Comparison of ENCODE assay signal across 37 cellular contexts in genomic region chr2:212180684-212181083, GRCh38.
"Had no signal": no experiment of that assay in that cellular context is flagged by ENCODE, and none has a peak within 500 bp of the region (broad histone marks: within the 10 kb centered on the region; RNA-seq: fewer than 3 reads in every experiment).

No MANE protein-coding gene starts in this region.

- H3K27me3 Mint-ChIP-seq: activated B cell treated with CpG ODN at 0.5 μM for 24 hours; activated CD4-positive, alpha-beta memory T cell treated with anti-CD3 and anti-CD28 coated beads for 36 hours; activated CD4-positive, alpha-beta T cell treated with anti-CD3 and anti-CD28 coated beads, Interleukin-2, amount 10 ng/mL, durations not matched to agents 24 days and 14 days; activated CD8-positive, alpha-beta T cell treated with anti-CD3 and anti-CD28 coated beads for 36 hours; activated naive CD4-positive, alpha-beta T cell treated with anti-CD3 and anti-CD28 coated beads, Interleukin-2, amount 10 ng/mL, durations not matched to agents 7 days and 5 days; activated naive CD4-positive, alpha-beta T cell treated with anti-CD3 and anti-CD28 coated beads, Interleukin-2, amount 50 U/mL, for 24 hours; activated naive CD8-positive, alpha-beta T cell; activated naive CD8-positive, alpha-beta T cell treated with anti-CD3 and anti-CD28 coated beads, Interleukin-2, amount 10 ng/mL, durations not matched to agents 7 days and 5 days; activated naive CD8-positive, alpha-beta T cell treated with anti-CD3 and anti-CD28 coated beads, Interleukin-2, amount 50 U/mL, for 24 hours; activated T-helper 17 cell treated with anti-CD3 and anti-CD28 coated beads, Interleukin-2, amount 50 U/mL, for 72 hours had no signal

- H3K27ac Mint-ChIP-seq: activated B cell treated with CpG ODN at 0.5 μM for 24 hours; activated CD4-positive, alpha-beta memory T cell treated with anti-CD3 and anti-CD28 coated beads for 36 hours; activated CD4-positive, alpha-beta T cell treated with anti-CD3 and anti-CD28 coated beads, Interleukin-2, amount 10 ng/mL, durations not matched to agents 24 days and 14 days; activated CD8-positive, alpha-beta T cell treated with anti-CD3 and anti-CD28 coated beads for 36 hours; activated naive CD4-positive, alpha-beta T cell treated with anti-CD3 and anti-CD28 coated beads, Interleukin-2, amount 10 ng/mL, durations not matched to agents 7 days and 5 days; activated naive CD4-positive, alpha-beta T cell treated with anti-CD3 and anti-CD28 coated beads, Interleukin-2, amount 50 U/mL, for 24 hours; activated naive CD8-positive, alpha-beta T cell; activated naive CD8-positive, alpha-beta T cell treated with anti-CD3 and anti-CD28 coated beads, Interleukin-2, amount 10 ng/mL, durations not matched to agents 7 days and 5 days; activated naive CD8-positive, alpha-beta T cell treated with anti-CD3 and anti-CD28 coated beads, Interleukin-2, amount 50 U/mL, for 24 hours; activated T-cell treated with anti-CD3 and anti-CD28 coated beads, Interleukin-2, amount 50 U/mL, for 72 hours; activated T-helper 1 cell treated with anti-CD3 and anti-CD28 coated beads, Interleukin-12 subunit alpha, Interleukin-12 subunit beta, Interleukin-2, Interleukin-4 antibody, amounts not matched to agents 30 ng/mL and 10 ng/mL and 1 ng/mL, durations not matched to agents 14 hours and 24 hours and 36 hours; activated T-helper 17 cell treated with anti-CD3 and anti-CD28 coated beads, Interleukin-2, amount 50 U/mL, for 72 hours; T-helper 1 cell treated with Interleukin-12 subunit alpha and Interleukin-12 subunit beta and Interleukin-4 antibody, amounts not matched to agents 30 μg/mL and 1 μg/mL, for 36 hours; T-helper 2 cell treated with Interferon-gamma antibody and Interleukin-4, amounts not matched to agents 5 μg/mL and 100 μg/mL, for 36 hours had no signal

- H3K36me3 ChIP-seq: ascending aorta, brain microvascular endothelial cell, breast epithelium had no signal

- H3K4me1 ChIP-seq: ascending aorta, body of pancreas, breast epithelium had no signal

- H3K9me3 ChIP-seq: ascending aorta, body of pancreas, breast epithelium had no signal

- H3K27me3 ChIP-seq: ascending aorta, body of pancreas, brain microvascular endothelial cell, breast epithelium had no signal

- H3K4me1 Mint-ChIP-seq: activated B cell treated with CpG ODN at 0.5 μM for 24 hours; activated CD4-positive, alpha-beta T cell treated with anti-CD3 and anti-CD28 coated beads, Interleukin-2, amount 10 ng/mL, durations not matched to agents 24 days and 14 days; activated naive CD4-positive, alpha-beta T cell treated with anti-CD3 and anti-CD28 coated beads, Interleukin-2, amount 10 ng/mL, durations not matched to agents 7 days and 5 days; activated naive CD4-positive, alpha-beta T cell treated with anti-CD3 and anti-CD28 coated beads, Interleukin-2, amount 50 U/mL, for 24 hours; activated naive CD8-positive, alpha-beta T cell treated with anti-CD3 and anti-CD28 coated beads, Interleukin-2, amount 10 ng/mL, durations not matched to agents 7 days and 5 days; activated naive CD8-positive, alpha-beta T cell treated with anti-CD3 and anti-CD28 coated beads, Interleukin-2, amount 50 U/mL, for 24 hours; activated T-helper 17 cell treated with anti-CD3 and anti-CD28 coated beads, Interleukin-2, amount 50 U/mL, for 72 hours had no signal

- H3K9me3 Mint-ChIP-seq: activated B cell treated with CpG ODN at 0.5 μM for 24 hours; activated CD4-positive, alpha-beta memory T cell treated with anti-CD3 and anti-CD28 coated beads for 36 hours; activated CD4-positive, alpha-beta T cell treated with anti-CD3 and anti-CD28 coated beads, Interleukin-2, amount 10 ng/mL, durations not matched to agents 24 days and 14 days; activated CD8-positive, alpha-beta T cell treated with anti-CD3 and anti-CD28 coated beads for 36 hours; activated naive CD4-positive, alpha-beta T cell treated with anti-CD3 and anti-CD28 coated beads, Interleukin-2, amount 10 ng/mL, durations not matched to agents 7 days and 5 days; activated naive CD4-positive, alpha-beta T cell treated with anti-CD3 and anti-CD28 coated beads, Interleukin-2, amount 50 U/mL, for 24 hours; activated naive CD8-positive, alpha-beta T cell treated with anti-CD3 and anti-CD28 coated beads, Interleukin-2, amount 10 ng/mL, durations not matched to agents 7 days and 5 days; activated naive CD8-positive, alpha-beta T cell treated with anti-CD3 and anti-CD28 coated beads, Interleukin-2, amount 50 U/mL, for 24 hours; activated T-cell treated with anti-CD3 and anti-CD28 coated beads, Interleukin-2, amount 50 U/mL, for 4 hours; activated T-helper 1 cell treated with anti-CD3 and anti-CD28 coated beads, Interleukin-12 subunit alpha, Interleukin-12 subunit beta, Interleukin-2, Interleukin-4 antibody, amounts not matched to agents 30 ng/mL and 10 ng/mL and 1 ng/mL, durations not matched to agents 14 hours and 24 hours and 36 hours; activated T-helper 17 cell treated with anti-CD3 and anti-CD28 coated beads, Interleukin-2, amount 50 U/mL, for 72 hours; T-helper 1 cell treated with Interleukin-12 subunit alpha and Interleukin-12 subunit beta and Interleukin-4 antibody, amounts not matched to agents 30 μg/mL and 1 μg/mL, for 36 hours; T-helper 2 cell treated with Interferon-gamma antibody and Interleukin-4, amounts not matched to agents 5 μg/mL and 100 μg/mL, for 36 hours had no signal

- H3K27ac ChIP-seq: ascending aorta, body of pancreas, brain microvascular endothelial cell, breast epithelium, VCaP had no signal

- H3K36me3 Mint-ChIP-seq: activated CD4-positive, alpha-beta memory T cell treated with anti-CD3 and anti-CD28 coated beads for 36 hours; activated naive CD4-positive, alpha-beta T cell treated with anti-CD3 and anti-CD28 coated beads, Interleukin-2, amount 10 ng/mL, durations not matched to agents 7 days and 5 days; activated naive CD4-positive, alpha-beta T cell treated with anti-CD3 and anti-CD28 coated beads, Interleukin-2, amount 50 U/mL, for 24 hours; activated naive CD8-positive, alpha-beta T cell; activated naive CD8-positive, alpha-beta T cell treated with anti-CD3 and anti-CD28 coated beads, Interleukin-2, amount 10 ng/mL, durations not matched to agents 7 days and 5 days had no signal

- H3K4me3 ChIP-seq: ascending aorta, body of pancreas, breast epithelium had no signal

- H3K4me3 Mint-ChIP-seq: activated B cell treated with CpG ODN at 0.5 μM for 24 hours; activated CD4-positive, alpha-beta memory T cell treated with anti-CD3 and anti-CD28 coated beads for 36 hours; activated CD4-positive, alpha-beta T cell treated with anti-CD3 and anti-CD28 coated beads, Interleukin-2, amount 10 ng/mL, durations not matched to agents 24 days and 14 days; activated CD8-positive, alpha-beta T cell treated with anti-CD3 and anti-CD28 coated beads for 36 hours; activated naive CD4-positive, alpha-beta T cell treated with anti-CD3 and anti-CD28 coated beads, Interleukin-2, amount 10 ng/mL, durations not matched to agents 7 days and 5 days; activated naive CD4-positive, alpha-beta T cell treated with anti-CD3 and anti-CD28 coated beads, Interleukin-2, amount 50 U/mL, for 24 hours; activated naive CD8-positive, alpha-beta T cell; activated naive CD8-positive, alpha-beta T cell treated with anti-CD3 and anti-CD28 coated beads, Interleukin-2, amount 10 ng/mL, durations not matched to agents 7 days and 5 days; activated naive CD8-positive, alpha-beta T cell treated with anti-CD3 and anti-CD28 coated beads, Interleukin-2, amount 50 U/mL, for 24 hours; activated T-cell treated with anti-CD3 and anti-CD28 coated beads, Interleukin-2, amount 50 U/mL, for 4 hours; activated T-cell treated with anti-CD3 and anti-CD28 coated beads, Interleukin-2, amount 50 U/mL, for 72 hours; activated T-helper 1 cell treated with anti-CD3 and anti-CD28 coated beads, Interleukin-12 subunit alpha, Interleukin-12 subunit beta, Interleukin-2, Interleukin-4 antibody, amounts not matched to agents 30 ng/mL and 10 ng/mL and 1 ng/mL, durations not matched to agents 14 hours and 24 hours and 36 hours; activated T-helper 17 cell treated with anti-CD3 and anti-CD28 coated beads, Interleukin-2, amount 50 U/mL, for 72 hours; T-helper 1 cell treated with Interleukin-12 subunit alpha and Interleukin-12 subunit beta and Interleukin-4 antibody, amounts not matched to agents 30 μg/mL and 1 μg/mL, for 36 hours; T-helper 2 cell treated with Interferon-gamma antibody and Interleukin-4, amounts not matched to agents 5 μg/mL and 100 μg/mL, for 36 hours had no signal

- FAIRE-seq: colon, TTC549 had no signal

- DNase-seq: activated B cell treated with CpG ODN at 0.5 μM for 24 hours; activated CD4-positive, alpha-beta memory T cell treated with anti-CD3 and anti-CD28 coated beads for 36 hours; activated CD4-positive, alpha-beta T cell treated with anti-CD3 and anti-CD28 coated beads for 4 hours; activated CD4-positive, alpha-beta T cell treated with anti-CD3 and anti-CD28 coated beads, Interleukin-2, amount 10 ng/mL, durations not matched to agents 24 days and 14 days; activated CD4-positive, alpha-beta T cell treated with anti-CD3 and anti-CD28 coated beads, Interleukin-2, amount 50 U/mL, for 1 hour; activated CD4-positive, alpha-beta T cell treated with anti-CD3 and anti-CD28 coated beads, Interleukin-2, amount 50 U/mL, for 4 hours; activated CD4-positive, CD25-positive, alpha-beta regulatory T cell treated with anti-CD3 and anti-CD28 coated beads, Interleukin-2, amount 50 U/mL, for 72 hours; activated CD8-positive, alpha-beta memory T cell treated with anti-CD3 and anti-CD28 coated beads, Interleukin-2, amount 50 U/mL, for 4 hours; activated CD8-positive, alpha-beta T cell treated with anti-CD3 and anti-CD28 coated beads for 36 hours; activated effector memory CD4-positive, alpha-beta T cell treated with Interleukin-2 at 50 U/mL for 16 hours; activated gamma-delta T cell; activated naive CD4-positive, alpha-beta T cell treated with anti-CD3 and anti-CD28 coated beads, Interleukin-2, amount 10 ng/mL, durations not matched to agents 7 days and 5 days; activated naive CD4-positive, alpha-beta T cell treated with Interleukin-2 at 50 U/mL for 16 hours; activated naive CD8-positive, alpha-beta T cell treated with anti-CD3 and anti-CD28 coated beads, Interleukin-2, amount 10 ng/mL, durations not matched to agents 7 days and 5 days; activated naive CD8-positive, alpha-beta T cell treated with anti-CD3 and anti-CD28 coated beads, Interleukin-2, amount 50 U/mL, for 24 hours; activated T-cell treated with anti-CD3 and anti-CD28 coated beads for 4 hours; activated T-cell treated with anti-CD3 and anti-CD28 coated beads, Interleukin-2, amount 50 U/mL, for 1 hour; activated T-cell treated with anti-CD3 and anti-CD28 coated beads, Interleukin-2, amount 50 U/mL, for 4 hours; activated T-cell treated with anti-CD3 and anti-CD28 coated beads, Interleukin-2, amount 50 U/mL, for 72 hours; amygdala; anterior cingulate cortex; body of pancreas; brain microvascular endothelial cell; central memory CD4-positive, alpha-beta T cell; T-helper 2 cell; T-helper 9 cell had no signal
